ENCODE assay signal across 8 cellular contexts in the genomic region with DNA sequence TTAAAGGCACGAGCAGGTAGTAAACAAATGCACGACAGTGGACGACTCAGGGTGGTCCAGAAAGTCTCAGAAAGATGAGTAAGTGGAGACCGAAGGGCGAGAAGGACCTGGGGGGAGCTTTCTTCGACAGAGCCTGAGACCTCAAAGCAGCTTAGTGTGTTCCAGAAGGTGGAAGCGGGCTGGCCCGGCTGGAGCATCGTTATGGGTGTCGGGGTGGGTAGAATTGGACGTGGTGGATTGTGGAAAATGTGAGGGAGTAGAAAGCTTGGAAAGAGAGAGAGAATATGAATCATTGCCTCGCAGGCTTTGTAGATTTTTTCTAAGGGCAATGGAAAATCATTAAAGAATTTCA. TPM values are rescaled to one million over a fixed set of nuclear protein-coding genes. Genes with fewer than 3 reads are reported as not detected.
DNase-seq lines count a peak whose midpoint lies in the region; ATAC-seq and TF ChIP-seq lines count a peak whose summit lies in the region.

No MANE protein-coding gene starts in this region.

- peaks cover 37% of the 10 kb centered on the region for H3K36me3 Mint-ChIP-seq in activated naive CD8-positive, alpha-beta T cell treated with anti-CD3 and anti-CD28 coated beads, Interleukin-2, amount 50 U/mL, for 24 hours (ENCODE audit: low read depth)
- no peaks in the 10 kb centered on the region for H3K36me3 Mint-ChIP-seq in mesothelial cell of epicardium

- H3K4me3 Mint-ChIP-seq in activated naive CD8-positive, alpha-beta T cell treated with anti-CD3 and anti-CD28 coated beads, Interleukin-2, amount 50 U/mL, for 24 hours, result peak overlapping the region; percentile 91
- H3K4me3 Mint-ChIP-seq in mesothelial cell of epicardium, result peak overlapping the region; percentile 77

- POLR2A ChIA-PET in HEK293 (lab: Yijun Ruan, JAX), result interaction anchor here (1.0 to 2.2 kb wide), 2 partner anchors 137 to 140 kb away, joined by 3 to 4 read pairs; a partner anchor contains a TSS

- H3K9me3 ChIP-seq in HEK293 (ENCODE audit: control insufficient read depth, insufficient read depth, low read depth, low read length) (no peaks in the 10 kb centered on the region), right atrium auricular region (no peaks in the 10 kb centered on the region)

- H3K36me3 ChIP-seq in HEK293 (ENCODE audit: control insufficient read depth in 2 of 2, insufficient read depth in 1 of 2, low read length in 2 of 2), result peaks cover 18 to 32% of the 10 kb centered on the region in 2 experiments
- H3K36me3 ChIP-seq in right atrium auricular region, result no peaks in the 10 kb centered on the region

- no peaks in the 10 kb centered on the region for H3K4me1 ChIP-seq in HEK293 (ENCODE audit: control insufficient read depth, insufficient read depth, low read length)
- H3K4me1 ChIP-seq in right atrium auricular region, result peaks cover 0 to 13% of the 10 kb centered on the region in 2 donors

- H3K27ac ChIP-seq in HEK293 (ENCODE audit: extremely low read depth, low read depth, low read length) (peak overlapping the region; percentile 39; the same call in 1 of the 2 replicates), right atrium auricular region (no peak overlapping the region)

- H3K27ac Mint-ChIP-seq in activated naive CD8-positive, alpha-beta T cell treated with anti-CD3 and anti-CD28 coated beads, Interleukin-2, amount 50 U/mL, for 24 hours, result peak overlapping the region; percentile 83
- peak overlapping the region; percentile 11 for H3K27ac Mint-ChIP-seq in mesothelial cell of epicardium

- H3K27me3 ChIP-seq in right atrium auricular region, result no peaks in the 10 kb centered on the region

- no peak for TF ChIP-seq CTCF in HEK293 (tag by site-specific recombination; IDR thresholded peaks at IDR 0.05)
- TF ChIP-seq CTCF in mesothelial cell of epicardium (IDR thresholded peaks at IDR 0.05; ENCODE audit: unreplicated experiment), result no peak
- TF ChIP-seq CTCF in right atrium auricular region (IDR thresholded peaks at IDR 0.05), result no peak

- ATAC-seq in activated naive CD8-positive, alpha-beta T cell treated with anti-CD3 and anti-CD28 coated beads, Interleukin-2, amount 50 U/mL, for 24 hours, result peak; percentile 25

- H3K9me3 Mint-ChIP-seq in activated naive CD8-positive, alpha-beta T cell treated with anti-CD3 and anti-CD28 coated beads, Interleukin-2, amount 50 U/mL, for 24 hours, result no peaks in the 10 kb centered on the region
- H3K9me3 Mint-ChIP-seq in mesothelial cell of epicardium, result no peaks in the 10 kb centered on the region

- DNase-seq in AG20443 (ENCODE audit: low spot score) (peak; percentile 19), mesothelial cell of epicardium (ENCODE audit: low spot score in 2 of 2, unreplicated experiment in 2 of 2) (no peak), midbrain (lab: John Stamatoyannopoulos, UW) (no peak), NAMALWA (ENCODE audit: low spot score) (no peak), right atrium auricular region (ENCODE audit: low spot score) (no peak), ureter (ENCODE audit: low spot score) (no peak)
- DNase-seq in activated naive CD8-positive, alpha-beta T cell treated with anti-CD3 and anti-CD28 coated beads, Interleukin-2, amount 50 U/mL, for 24 hours, result no peak

- peaks cover 34% of the 10 kb centered on the region for H3K4me1 Mint-ChIP-seq in activated naive CD8-positive, alpha-beta T cell treated with anti-CD3 and anti-CD28 coated beads, Interleukin-2, amount 50 U/mL, for 24 hours
- peaks cover 14% of the 10 kb centered on the region for H3K4me1 Mint-ChIP-seq in mesothelial cell of epicardium

- H3K4me3 ChIP-seq in HEK293 (ENCODE audit: low read depth, low read length), result peak overlapping the region; percentile 67
- peak overlapping the region in 1 of 2 donors; percentile 52 for H3K4me3 ChIP-seq in right atrium auricular region

- CTCF ChIA-PET in HEK293 (lab: Yijun Ruan, JAX), result interaction anchor here (0.5 to 1.6 kb wide), 9 partner anchors 8 to 1091 kb away, joined by 3 to 9 read pairs (median 4); no protein-coding TSS in a partner anchor

- peaks cover 5% of the 10 kb centered on the region for H3K27me3 Mint-ChIP-seq in activated naive CD8-positive, alpha-beta T cell treated with anti-CD3 and anti-CD28 coated beads, Interleukin-2, amount 50 U/mL, for 24 hours
- no peaks in the 10 kb centered on the region for H3K27me3 Mint-ChIP-seq in mesothelial cell of epicardium (ENCODE audit: low read depth)

TF ChIP-seq in HEK293, 187 proteins besides CTCF, POLR2A, EP300 and RAD21:
- TF ChIP-seq KLF9 (tag by site-specific recombination; IDR thresholded peaks at IDR 0.05; ENCODE audit: low read depth) (no peak), ZNF48 (tag by site-specific recombination; IDR thresholded peaks at IDR 0.05) (no peak), ZNF175 (tag by site-specific recombination; IDR thresholded peaks at IDR 0.05) (no peak), GLIS2 (tag by site-specific recombination; IDR thresholded peaks at IDR 0.05) (no peak), ZNF776 (tag by site-specific recombination; IDR thresholded peaks at IDR 0.05; ENCODE audit: borderline replicate concordance) (no peak), ZNF335 (tag by site-specific recombination; conservative IDR thresholded peaks at IDR 0.05) (peak; percentile 21; the same call in 1 of the 2 replicates), ZNF600 (tag by site-specific recombination; IDR thresholded peaks at IDR 0.05) (0 out of 2 replicates have a peak, but pooled peaks have one; percentile 28)

RNA-seq across cellular contexts. Expression of a gene that starts 0.6 kb away (rescaled TPM):
- total RNA-seq in mesothelial cell of epicardium (10.4 to 14.8 TPM (median 12.5 TPM) in 3 replicates), right atrium auricular region (under 1 TPM in 1 of 2 donors, not detected in 1; 0.15 TPM), ureter (1.6 TPM)
